22 cellular contexts compared by ENCODE assay signal in the genomic region with DNA sequence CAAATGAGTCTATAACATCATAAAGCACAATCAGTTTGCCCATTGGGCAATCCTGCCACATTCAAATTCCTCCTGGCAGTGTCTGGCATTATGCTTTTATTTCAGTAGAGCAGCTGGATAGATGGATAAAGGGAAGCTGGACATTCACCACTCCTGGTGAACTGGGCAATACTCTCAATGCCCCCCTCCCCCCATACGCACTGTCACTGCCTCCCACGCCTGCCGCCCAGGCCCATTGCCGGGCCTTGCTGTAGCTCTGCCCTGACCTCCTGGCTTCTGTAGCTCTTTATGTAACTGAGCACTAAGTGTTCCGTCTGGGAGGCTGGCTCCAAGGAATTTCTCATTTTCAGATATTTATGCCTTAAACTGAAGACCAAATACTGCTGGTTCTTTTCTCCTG. TPM values are rescaled to one million over a fixed set of nuclear protein-coding genes. Genes with fewer than 3 reads are reported as not detected.
DNase-seq lines count a peak whose midpoint lies in the region; ATAC-seq and TF ChIP-seq lines count a peak whose summit lies in the region.
"Had no signal": no experiment of that assay in that cellular context is flagged by ENCODE, and none has a peak within 500 bp of the region (broad histone marks: within the 10 kb centered on the region; RNA-seq: fewer than 3 reads in every experiment).

No MANE protein-coding gene starts in this region.

- 64% methylated on average over 5 of the region's 5 CpGs for WGBS in esophagus muscularis mucosa

- H3K9me3 Mint-ChIP-seq in osteocyte (ENCODE audit: unreplicated experiment): no peaks in the 10 kb centered on the region
- H3K9me3 Mint-ChIP-seq: CD8-positive, alpha-beta T cell had no signal

- H3K4me1 ChIP-seq in HEK293 (ENCODE audit: control insufficient read depth, insufficient read depth, low read length) (no peaks in the 10 kb centered on the region), esophagus muscularis mucosa (no peaks in the 10 kb centered on the region)
- H3K4me1 ChIP-seq: BLaER1 treated with 17β-estradiol and CSF1 and Interleukin-3, amounts not matched to agents 10 nM and 100 nM; SJCRH30 had no signal

- POLR2A ChIA-PET in HEK293 (lab: Yijun Ruan, JAX): no interaction called here

- intact Hi-C loops in esophagus muscularis mucosa (cut with DNase I): no loop called here

- TF ChIP-seq EP300 in esophagus muscularis mucosa (IDR thresholded peaks at IDR 0.05): no peak

- H3K27me3 Mint-ChIP-seq in osteocyte (ENCODE audit: unreplicated experiment): peaks cover 42% of the 10 kb centered on the region

- H3K36me3 Mint-ChIP-seq in osteocyte (ENCODE audit: unreplicated experiment): no peaks in the 10 kb centered on the region
- H3K36me3 Mint-ChIP-seq: CD8-positive, alpha-beta T cell had no signal

- no peaks in the 10 kb centered on the region for H3K4me1 Mint-ChIP-seq in osteocyte (ENCODE audit: unreplicated experiment)

- CTCF ChIA-PET in HEK293 (lab: Yijun Ruan, JAX): interaction anchor here (0.6 to 2.5 kb wide), 5 partner anchors 10 to 90 kb away, joined by 3 to 11 read pairs (median 4); no protein-coding TSS in a partner anchor

- TF ChIP-seq CTCF in HEK293 (tag by site-specific recombination; IDR thresholded peaks at IDR 0.05): no peak
- TF ChIP-seq CTCF in esophagus muscularis mucosa (IDR thresholded peaks at IDR 0.05): no peak
- no peak for TF ChIP-seq CTCF in osteocyte (IDR thresholded peaks at IDR 0.05)

- TF ChIP-seq POLR2A in esophagus muscularis mucosa (IDR thresholded peaks at IDR 0.05; ENCODE audit: low read depth): no peak

- DNase-seq in Ammon's horn (ENCODE audit: low spot score) (peak; percentile 34), esophagus muscularis mucosa (ENCODE audit: extremely low spot score) (peak; percentile 68), osteocyte (ENCODE audit: extremely low spot score, unreplicated experiment) (peak; percentile 71), SK-N-DZ (ENCODE audit: low spot score) (no peak), SW480 (ENCODE audit: low spot score) (no peak)
- DNase-seq: Calu3; CD8-positive, alpha-beta T cell; GOT3; NCI-H1417 treated with DMSO at 0.1 percent for 48 hours; NCI-H187 treated with DMSO at 0.1 percent for 48 hours; NCI-H226; NCI-H524; PC-3; RPMI8226; SJCRH30 had no signal

- no peak overlapping the region for H3K27ac Mint-ChIP-seq in osteocyte (ENCODE audit: unreplicated experiment)
- H3K27ac Mint-ChIP-seq: CD8-positive, alpha-beta T cell had no signal

- H3K4me3 ChIP-seq in HEK293 (ENCODE audit: low read depth, low read length): no peak overlapping the region
- H3K4me3 ChIP-seq in esophagus muscularis mucosa: no peak overlapping the region
- H3K4me3 ChIP-seq: BLaER1 treated with 17β-estradiol and CSF1 and Interleukin-3, amounts not matched to agents 10 nM and 100 nM; GM12878; SJCRH30 had no signal

- H3K4me3 Mint-ChIP-seq in osteocyte (ENCODE audit: unreplicated experiment): no peak overlapping the region
- H3K4me3 Mint-ChIP-seq: CD8-positive, alpha-beta T cell had no signal

- H3K9me3 ChIP-seq in HEK293 (ENCODE audit: control insufficient read depth, insufficient read depth, low read depth, low read length) (no peaks in the 10 kb centered on the region), esophagus muscularis mucosa (no peaks in the 10 kb centered on the region)
- H3K9me3 ChIP-seq: SJCRH30 had no signal

- ATAC-seq in HG02588 (IDR thresholded peaks at IDR 0.05; ENCODE audit: unreplicated experiment): no peak
- no peak for ATAC-seq in GM18867 (IDR thresholded peaks at IDR 0.05; ENCODE audit: unreplicated experiment)
- ATAC-seq: CD8-positive, alpha-beta T cell; GM12878; HepG2; PC-3 had no signal

- peaks cover 0 to 9% (median 0%) of the 10 kb centered on the region in 4 donors for H3K27me3 ChIP-seq in esophagus muscularis mucosa
- H3K27me3 ChIP-seq: BLaER1 treated with 17β-estradiol and CSF1 and Interleukin-3, amounts not matched to agents 10 nM and 100 nM; SJCRH30 had no signal

- H3K36me3 ChIP-seq in HEK293 (ENCODE audit: control insufficient read depth in 2 of 2, insufficient read depth in 1 of 2, low read length in 2 of 2) (no peaks in the 10 kb centered on the region), esophagus muscularis mucosa (no peaks in the 10 kb centered on the region)
- H3K36me3 ChIP-seq: BLaER1 treated with 17β-estradiol and CSF1 and Interleukin-3, amounts not matched to agents 10 nM and 100 nM; SJCRH30 had no signal

- H3K27ac ChIP-seq in HEK293 (ENCODE audit: extremely low read depth, low read depth, low read length) (no peak overlapping the region), esophagus muscularis mucosa (replicated peaks in 1 of 4) (no peak overlapping the region)
- H3K27ac ChIP-seq: BLaER1 treated with 17β-estradiol and CSF1 and Interleukin-3, amounts not matched to agents 10 nM and 100 nM; KMS-11; SJCRH30 had no signal

TF ChIP-seq in HEK293, 187 proteins besides CTCF, POLR2A, EP300 and RAD21:
- peak; percentile 42 for TF ChIP-seq EGR2 (tag by site-specific recombination; IDR thresholded peaks at IDR 0.05; ENCODE audit: low read depth)
- TF ChIP-seq ZNF366 (tag by site-specific recombination; conservative IDR thresholded peaks at IDR 0.05): no peak
- no peak for TF ChIP-seq ZNF707 (tag by site-specific recombination; IDR thresholded peaks at IDR 0.05)
- peak; percentile 64 for TF ChIP-seq ZFHX2 (tag by site-specific recombination; conservative IDR thresholded peaks at IDR 0.05)

RNA-seq across cellular contexts. Expression of a gene that starts 25.4 kb away (rescaled TPM):
- total RNA-seq in esophagus muscularis mucosa (under 1 TPM in 2 of 4 donors, not detected in 2; 0.17 to 0.23 TPM), osteocyte (0.18 and 0.48 TPM in 2 replicates)
- polyA plus RNA-seq in SK-N-DZ (2014; cell fraction: cytosol; rRNA removed): not detected in 2 replicates
- not detected in 2 replicates for polyA plus RNA-seq in SK-N-DZ (2014; cell fraction: nucleus; rRNA removed)
- total RNA-seq: CD8-positive, alpha-beta T cell; PC-3 had no signal

Comparison
In these comparisons a context has a peak if more than half of its experiments do, and no peak if none do; other contexts are left out.
1. DNase-seq: peak in Ammon's horn (single experiment), esophagus muscularis mucosa (single experiment) and osteocyte (single experiment); none in SK-N-DZ (single experiment) and SW480 (single experiment).